Comparison of ENCODE assay signal across 8 cellular contexts in genomic region chr12:48924617-48925217, GRCh38. TPM values are rescaled to one million over a fixed set of nuclear protein-coding genes. Genes with fewer than 3 reads are reported as not detected.
DNase-seq lines count a peak whose midpoint lies in the region; ATAC-seq and TF ChIP-seq lines count a peak whose summit lies in the region.

No MANE protein-coding gene starts in this region.

- intact Hi-C loops in left ventricle myocardium superior (cut with micrococcal nuclease): no loop called here

- no peaks in the 10 kb centered on the region for H3K79me2 ChIP-seq in OCI-LY1 (ENCODE audit: insufficient read depth, low read length)

- H3K9me3 ChIP-seq in OCI-LY1 (ENCODE audit: low read length) (no peaks in the 10 kb centered on the region), skeletal muscle tissue (ENCODE audit: control insufficient read depth in 3 of 3, low read length in 3 of 3) (no peaks in the 10 kb centered on the region)

- peak overlapping the region; percentile 76 for H3K4me2 ChIP-seq in OCI-LY1 (ENCODE audit: low read length)

- H3K4me1 ChIP-seq in OCI-LY1 (ENCODE audit: insufficient read depth, low read length, severe bottlenecking): peaks cover 13% of the 10 kb centered on the region
- H3K4me1 ChIP-seq in skeletal muscle tissue (ENCODE audit: control insufficient read depth in 3 of 3, insufficient read depth in 3 of 3, low read length in 3 of 3): peaks cover 9 to 13% (median 13%) of the 10 kb centered on the region in 3 donors

- no peaks in the 10 kb centered on the region for H3F3A ChIP-seq in OCI-LY1 (ENCODE audit: insufficient read depth, low read length)

- DNase-seq in SIG-M5 treated with dmso at 0.1 percent for 504 hours (lab: John Stamatoyannopoulos, UW; ENCODE audit: unreplicated experiment): peak; percentile 50
- DNase-seq in SIG-M5 (lab: John Stamatoyannopoulos, UW): no peak
- peak; percentile 57 for DNase-seq in activated gamma-delta T cell (lab: John Stamatoyannopoulos, UW)
- peak; percentile 60 for DNase-seq in left ventricle myocardium superior
- no peak for DNase-seq in NCI-H1694 treated with DMSO at 0.1 percent for 48 hours (lab: John Stamatoyannopoulos, UW)

- ATAC-seq in HG02973 (IDR thresholded peaks at IDR 0.05; ENCODE audit: unreplicated experiment): peak; percentile 76
- peak; percentile 83 for ATAC-seq in left ventricle myocardium superior

- TF ChIP-seq CTCF in OCI-LY1 (IDR thresholded peaks at IDR 0.05; ENCODE audit: low read length): peak; percentile 88

- H3K9ac ChIP-seq in OCI-LY1 (ENCODE audit: low read length) (peak overlapping the region; percentile 89), skeletal muscle tissue (ENCODE audit: low read depth in 1 of 3, low read length in 3 of 3) (peak overlapping the region; percentile 70 to 79 (median 77))

- H2AFZ ChIP-seq in OCI-LY1 (ENCODE audit: low read length): no peak overlapping the region

- peak overlapping the region; percentile 88 for H3K4me3 ChIP-seq in OCI-LY1 (ENCODE audit: low read depth, low read length, poor library complexity, severe bottlenecking)
- peak overlapping the region; percentile 68 to 83 (median 82) for H3K4me3 ChIP-seq in skeletal muscle tissue (ENCODE audit: low read length in 3 of 3)

- H3K27ac ChIP-seq in OCI-LY1 (ENCODE audit: low read depth, low read length, poor library complexity, severe bottlenecking) (peak overlapping the region; percentile 44), skeletal muscle tissue (ENCODE audit: low read depth, low read length) (no peak overlapping the region)

- no peaks in the 10 kb centered on the region for H3K9me2 ChIP-seq in OCI-LY1 (ENCODE audit: low read depth, low read length)

- H3K36me3 ChIP-seq in OCI-LY1 (ENCODE audit: insufficient read depth, low read length): peaks cover 20% of the 10 kb centered on the region; the same call in 1 of the 2 replicates
- no peaks in the 10 kb centered on the region for H3K36me3 ChIP-seq in skeletal muscle tissue (ENCODE audit: control insufficient read depth in 3 of 3, insufficient read depth in 3 of 3, low read length in 3 of 3)

- H3K27me3 ChIP-seq in OCI-LY1 (ENCODE audit: insufficient read depth, low read length) (no peaks in the 10 kb centered on the region), skeletal muscle tissue (ENCODE audit: control insufficient read depth in 3 of 3, insufficient read depth in 3 of 3, low read length in 3 of 3) (peaks cover 0 to 6% (median 0%) of the 10 kb centered on the region in 3 donors)

- H4K20me1 ChIP-seq in OCI-LY1 (ENCODE audit: insufficient read depth, low read length): no peaks in the 10 kb centered on the region

RNA-seq across cellular contexts. Expression of gene FKBP11, which starts 0.6 kb away (rescaled TPM):
- 6.3 TPM for total RNA-seq in left ventricle myocardium superior
- total RNA-seq in skeletal muscle tissue: 5.7 TPM

RNA-seq across cellular contexts. Expression of gene ARF3, which starts 32.6 kb away (rescaled TPM):
- total RNA-seq in left ventricle myocardium superior (44.8 TPM), skeletal muscle tissue (19.8 TPM)

RNA-seq across cellular contexts. Expression of gene WNT10B, which starts 46.8 kb away (rescaled TPM):
- total RNA-seq in left ventricle myocardium superior: 0.17 TPM
- total RNA-seq in skeletal muscle tissue: 0.52 TPM

RNA-seq across cellular contexts. Expression of gene WNT1, which starts 53.4 kb away (rescaled TPM):
- total RNA-seq in left ventricle myocardium superior (not detected), skeletal muscle tissue (not detected)

RNA-seq across cellular contexts. Expression of gene RND1, which starts 59.0 kb away (rescaled TPM):
- 0.27 TPM for total RNA-seq in left ventricle myocardium superior
- under 0.01 TPM for total RNA-seq in skeletal muscle tissue

Comparison
In these comparisons a context has a peak if more than half of its experiments do, and no peak if none do; other contexts are left out.
1. DNase-seq: peak in SIG-M5 treated with dmso at 0.1 percent for 504 hours (single experiment), activated gamma-delta T cell (single experiment) and left ventricle myocardium superior (single experiment); none in SIG-M5 (single experiment) and NCI-H1694 treated with DMSO at 0.1 percent for 48 hours (single experiment).